ENCODE assay signal across 1 cellular context in the genomic region with DNA sequence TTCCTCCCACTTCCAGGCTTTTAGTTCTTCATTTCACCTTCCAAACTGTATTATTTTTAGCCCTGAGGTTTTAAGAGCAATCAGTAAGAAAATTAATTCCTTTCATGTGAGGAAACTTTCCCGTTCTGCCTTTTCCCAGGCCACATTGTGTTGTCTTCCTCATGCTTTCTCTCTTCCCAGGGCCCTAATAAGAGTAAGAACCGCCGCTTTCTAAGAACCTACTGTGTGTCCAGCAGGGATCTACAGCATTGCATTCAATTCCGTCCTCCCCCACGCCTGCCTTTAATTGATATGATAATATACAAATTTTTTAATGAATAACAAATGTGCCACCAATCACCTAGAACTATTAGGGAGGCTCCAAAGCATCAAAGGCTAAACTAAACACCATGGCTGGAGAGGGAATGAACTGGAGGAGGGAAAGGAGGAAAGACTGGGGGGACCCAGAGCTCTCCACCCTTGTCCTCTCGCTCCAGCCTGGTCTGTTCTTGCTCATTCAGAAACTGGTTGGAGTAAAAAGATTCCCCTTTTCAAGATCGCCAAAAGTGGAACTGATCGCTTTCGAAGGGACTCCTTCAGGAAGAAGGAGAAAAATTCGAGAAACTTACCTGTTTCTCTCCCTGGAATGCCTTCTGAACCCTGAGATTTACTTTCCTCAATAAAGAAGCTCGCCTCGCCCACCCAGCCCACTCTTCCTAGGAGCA.
TF ChIP-seq lines count a peak whose summit lies in the region.

No MANE protein-coding gene starts in this region.

TF ChIP-seq in IMR-90, 13 proteins besides CTCF, POLR2A, EP300 and RAD21 (continued from another document):
- TF ChIP-seq ELK1 (IDR thresholded peaks at IDR 0.05; ENCODE audit: borderline replicate concordance, low read depth, low read length), result no peak
- no peak for TF ChIP-seq SMC3 (IDR thresholded peaks at IDR 0.05; ENCODE audit: low read depth, low read length)
- TF ChIP-seq MAZ (IDR thresholded peaks at IDR 0.05; ENCODE audit: borderline replicate concordance, low read depth, low read length), result no peak
- TF ChIP-seq FOS (IDR thresholded peaks at IDR 0.05; ENCODE audit: low read depth, low read length), result no peak
- TF ChIP-seq MAFK (IDR thresholded peaks at IDR 0.05; ENCODE audit: low read depth, low read length), result no peak
- no peak for TF ChIP-seq BHLHE40 (IDR thresholded peaks at IDR 0.05; ENCODE audit: low read depth, low read length)
- no peak for TF ChIP-seq CEBPB (IDR thresholded peaks at IDR 0.05; ENCODE audit: low read depth, low read length)
